ENCODE assay signal across 31 cellular contexts in genomic region chr2:104977958-104978357, GRCh38.
"Had no signal": no experiment of that assay in that cellular context is flagged by ENCODE, and none has a peak within 500 bp of the region (broad histone marks: within the 10 kb centered on the region; RNA-seq: fewer than 3 reads in every experiment).

No MANE protein-coding gene starts in this region.

- H3K4me1 Mint-ChIP-seq: brain had no signal

- H3K36me3 ChIP-seq: cardiac muscle cell, WERI-Rb-1 had no signal

- H3K36me3 Mint-ChIP-seq: activated CD4-positive, alpha-beta memory T cell treated with anti-CD3 and anti-CD28 coated beads for 36 hours; activated naive CD8-positive, alpha-beta T cell; brain; T-cell had no signal

- H3K4me3 ChIP-seq: cardiac muscle cell, K562 had no signal

- FAIRE-seq: astrocyte, K562, RCC 7860 had no signal

- DNase-seq: activated CD4-positive, alpha-beta memory T cell treated with anti-CD3 and anti-CD28 coated beads for 36 hours; activated CD4-positive, alpha-beta T cell treated with anti-CD3 and anti-CD28 coated beads, Interleukin-2, amount 10 ng/mL, durations not matched to agents 7 days and 5 days; activated CD4-positive, CD25-positive, alpha-beta regulatory T cell treated with anti-CD3 and anti-CD28 coated beads, Interleukin-2, amount 50 U/mL, for 72 hours; activated CD8-positive, alpha-beta memory T cell treated with anti-CD3 and anti-CD28 coated beads for 24 hours; activated effector memory CD4-positive, alpha-beta T cell treated with anti-CD3 and anti-CD28 coated beads, Interleukin-2, amount 50 U/mL, for 16 hours; activated naive CD4-positive, alpha-beta T cell treated with Interleukin-2 at 50 U/mL for 16 hours; activated T-cell treated with anti-CD3 and anti-CD28 coated beads, Interleukin-2, amount 50 U/mL, for 4 hours; amygdala; Kasumi-1; NCI-H1092; NCI-H1417; NCI-H1694; NCI-H2029; NCI-H2107; NCI-H2171 treated with DMSO at 0.1 percent for 48 hours; NCI-H345; NCI-H510A; NCI-H69; NK-92 treated with Interleukin-12 subunit alpha and Interleukin-12 subunit beta, amount 100 ng/mL, for 24 hours; PC-3; SIG-M5; T-cell; T-helper 2 cell; T1000; WERI-Rb-1 had no signal

- ATAC-seq: activated T-cell treated with anti-CD3 and anti-CD28 coated beads, Interleukin-2, amount 50 U/mL, for 4 hours; K562; PC-3; T-cell had no signal

- H3K27me3 ChIP-seq: cardiac muscle cell had no signal

- H3K4me3 Mint-ChIP-seq: activated CD4-positive, alpha-beta memory T cell treated with anti-CD3 and anti-CD28 coated beads for 36 hours; activated CD4-positive, alpha-beta T cell treated with anti-CD3 and anti-CD28 coated beads, Interleukin-2, amount 10 ng/mL, durations not matched to agents 7 days and 5 days; activated naive CD8-positive, alpha-beta T cell; activated T-cell treated with anti-CD3 and anti-CD28 coated beads, Interleukin-2, amount 50 U/mL, for 4 hours; brain; T-cell had no signal

- H3K27me3 Mint-ChIP-seq: activated CD4-positive, alpha-beta T cell treated with anti-CD3 and anti-CD28 coated beads, Interleukin-2, amount 10 ng/mL, durations not matched to agents 7 days and 5 days had no signal

- H3K27ac Mint-ChIP-seq: activated CD4-positive, alpha-beta memory T cell treated with anti-CD3 and anti-CD28 coated beads for 36 hours; activated CD4-positive, alpha-beta T cell treated with anti-CD3 and anti-CD28 coated beads, Interleukin-2, amount 10 ng/mL, durations not matched to agents 7 days and 5 days; activated naive CD8-positive, alpha-beta T cell; brain; T-cell had no signal

- H3K27ac ChIP-seq: cardiac muscle cell, WERI-Rb-1 had no signal

- H3K9me3 Mint-ChIP-seq: activated CD4-positive, alpha-beta memory T cell treated with anti-CD3 and anti-CD28 coated beads for 36 hours; activated T-cell treated with anti-CD3 and anti-CD28 coated beads, Interleukin-2, amount 50 U/mL, for 4 hours; brain; T-cell had no signal
